Comparison of ENCODE assay signal across 19 cellular contexts in the genomic region with DNA sequence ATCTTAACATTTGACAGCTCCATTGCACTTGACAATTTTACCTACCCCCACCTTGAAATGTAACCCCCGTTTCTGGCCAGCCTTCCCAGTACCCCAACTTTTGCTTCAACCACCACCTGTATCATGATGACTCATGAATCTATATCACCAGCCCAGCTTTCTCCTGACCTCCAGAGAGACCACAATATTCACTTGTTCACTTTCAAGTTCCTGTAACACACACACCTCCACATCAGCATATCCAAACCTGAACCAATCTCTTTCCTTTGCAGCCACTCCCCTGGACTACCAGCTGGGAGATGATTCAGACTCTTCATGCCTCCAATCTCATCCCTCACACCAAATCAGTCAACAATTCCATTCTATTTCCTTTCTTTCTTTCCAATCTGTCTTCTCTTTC. TPM values are rescaled to one million over a fixed set of nuclear protein-coding genes. Genes with fewer than 3 reads are reported as not detected.
DNase-seq lines count a peak whose midpoint lies in the region; FAIRE-seq and TF ChIP-seq lines count a peak whose summit lies in the region.
"Had no signal": no experiment of that assay in that cellular context is flagged by ENCODE, and none has a peak within 500 bp of the region (broad histone marks: within the 10 kb centered on the region; RNA-seq: fewer than 3 reads in every experiment).

No MANE protein-coding gene starts in this region.

- no peak for DNase-seq in T-helper 1 cell
- DNase-seq in activated T-helper 2 cell treated with anti-CD3 and anti-CD28 coated beads, Interferon-gamma antibody, Interleukin-2, Interleukin-4, amounts not matched to agents 10 μg/mL and 5 μg/mL and 100 μg/mL, durations not matched to agents 14 hours and 24 hours and 36 hours (ENCODE audit: low spot score): no peak
- DNase-seq in keratinocyte (ENCODE audit: low read depth, low spot score): no peak
- no peak for DNase-seq in osteoblast (ENCODE audit: insufficient read length, low spot score, missing footprints)
- no peak for DNase-seq in KG1 (lab: John Stamatoyannopoulos, UW)
- no peak for DNase-seq in DMS79 treated with DMSO at 0.1 percent for 48 hours (lab: John Stamatoyannopoulos, UW)
- DNase-seq: activated CD4-positive, alpha-beta T cell treated with anti-CD3 and anti-CD28 coated beads for 1 hour; activated effector memory CD4-positive, alpha-beta T cell treated with Interleukin-2 at 50 U/mL for 16 hours; CD4-positive, alpha-beta T cell; effector memory CD8-positive, alpha-beta T cell; foreskin melanocyte; lower lobe of right lung; natural killer cell; NCI-H1694; NCI-H524 treated with DMSO at 0.1 percent for 48 hours; Peyer's patch had no signal

- H3K4me1 ChIP-seq in HEK293 (ENCODE audit: control insufficient read depth, insufficient read depth, low read length) (no peaks in the 10 kb centered on the region), keratinocyte (ENCODE audit: control insufficient read depth, extremely low read depth, insufficient read depth, low read length) (peaks cover 6% of the 10 kb centered on the region), osteoblast (ENCODE audit: insufficient read depth, low read length) (no peaks in the 10 kb centered on the region)
- H3K4me1 ChIP-seq: Peyer's patch had no signal

- H3K4me3 ChIP-seq in HEK293 (ENCODE audit: low read depth, low read length): no peak overlapping the region
- no peak overlapping the region for H3K4me3 ChIP-seq in keratinocyte (ENCODE audit: control insufficient read depth in 2 of 3, extremely low read depth in 1 of 3, insufficient read depth in 2 of 3, low read depth in 1 of 3, low read length in 3 of 3)
- no peak overlapping the region for H3K4me3 ChIP-seq in osteoblast (ENCODE audit: insufficient read depth, low read length)
- H3K4me3 ChIP-seq: lower lobe of right lung, Peyer's patch had no signal

- dilution Hi-C loops in keratinocyte (cut with MboI; ENCODE audit: extremely low pct_ligation_motif_present, low sequenced_read_pairs): no loop called here

- H3K4me3 Mint-ChIP-seq in T-helper 1 cell treated with Interleukin-12 subunit alpha and Interleukin-12 subunit beta and Interleukin-4 antibody, amounts not matched to agents 30 μg/mL and 1 μg/mL, for 36 hours: peak overlapping the region; percentile 1
- no peak overlapping the region for H3K4me3 Mint-ChIP-seq in activated T-helper 2 cell treated with anti-CD3 and anti-CD28 coated beads, Interferon-gamma antibody, Interleukin-2, Interleukin-4, amounts not matched to agents 10 μg/mL and 5 μg/mL and 100 μg/mL, durations not matched to agents 14 hours and 24 hours and 36 hours (ENCODE audit: low read depth)
- H3K4me3 Mint-ChIP-seq: CD4-positive, alpha-beta T cell; effector memory CD8-positive, alpha-beta T cell; natural killer cell had no signal

- POLR2A ChIA-PET in HEK293 (lab: Yijun Ruan, JAX): interaction anchor here (0.6 to 1.0 kb wide), 2 partner anchors 8 to 257 kb away, joined by 3 to 5 read pairs; a partner anchor contains a TSS

- H3K27me3 ChIP-seq in keratinocyte (ENCODE audit: control insufficient read depth, extremely low read depth, insufficient read depth, low read length) (no peaks in the 10 kb centered on the region), osteoblast (ENCODE audit: insufficient read depth, low read length) (no peaks in the 10 kb centered on the region)
- H3K27me3 ChIP-seq: Peyer's patch had no signal

- H3K36me3 ChIP-seq in HEK293 (ENCODE audit: control insufficient read depth in 2 of 2, insufficient read depth in 1 of 2, low read length in 2 of 2) (peaks cover 75 to 95% of the 10 kb centered on the region in 2 experiments), keratinocyte (ENCODE audit: control insufficient read depth in 2 of 2, extremely low read depth in 1 of 2, insufficient read depth in 2 of 2, low read length in 2 of 2) (peaks cover 26 to 36% of the 10 kb centered on the region in 2 experiments), osteoblast (ENCODE audit: insufficient read depth, low read length) (peaks cover 59% of the 10 kb centered on the region)

- H3K36me3 Mint-ChIP-seq in T-helper 1 cell treated with Interleukin-12 subunit alpha and Interleukin-12 subunit beta and Interleukin-4 antibody, amounts not matched to agents 30 μg/mL and 1 μg/mL, for 36 hours (ENCODE audit: low read depth): peaks cover 65% of the 10 kb centered on the region
- peaks cover 68% of the 10 kb centered on the region for H3K36me3 Mint-ChIP-seq in activated T-helper 2 cell treated with anti-CD3 and anti-CD28 coated beads, Interferon-gamma antibody, Interleukin-2, Interleukin-4, amounts not matched to agents 10 μg/mL and 5 μg/mL and 100 μg/mL, durations not matched to agents 14 hours and 24 hours and 36 hours (ENCODE audit: low read depth)

- H3K9ac ChIP-seq in keratinocyte (ENCODE audit: control insufficient read depth, extremely low read depth, insufficient read depth, low read length): no peak overlapping the region

- peaks cover 42% of the 10 kb centered on the region for H3K4me1 Mint-ChIP-seq in T-helper 1 cell treated with Interleukin-12 subunit alpha and Interleukin-12 subunit beta and Interleukin-4 antibody, amounts not matched to agents 30 μg/mL and 1 μg/mL, for 36 hours (ENCODE audit: low read depth)
- peaks cover 24% of the 10 kb centered on the region for H3K4me1 Mint-ChIP-seq in activated T-helper 2 cell treated with anti-CD3 and anti-CD28 coated beads, Interferon-gamma antibody, Interleukin-2, Interleukin-4, amounts not matched to agents 10 μg/mL and 5 μg/mL and 100 μg/mL, durations not matched to agents 14 hours and 24 hours and 36 hours (ENCODE audit: low read depth)

- H3K27me3 Mint-ChIP-seq in T-helper 1 cell treated with Interleukin-12 subunit alpha and Interleukin-12 subunit beta and Interleukin-4 antibody, amounts not matched to agents 30 μg/mL and 1 μg/mL, for 36 hours (ENCODE audit: low read depth): no peaks in the 10 kb centered on the region
- no peaks in the 10 kb centered on the region for H3K27me3 Mint-ChIP-seq in activated T-helper 2 cell treated with anti-CD3 and anti-CD28 coated beads, Interferon-gamma antibody, Interleukin-2, Interleukin-4, amounts not matched to agents 10 μg/mL and 5 μg/mL and 100 μg/mL, durations not matched to agents 14 hours and 24 hours and 36 hours (ENCODE audit: low read depth)
- H3K27me3 Mint-ChIP-seq: CD4-positive, alpha-beta T cell; effector memory CD8-positive, alpha-beta T cell had no signal

- TF ChIP-seq CTCF in HEK293 (tag by site-specific recombination; IDR thresholded peaks at IDR 0.05) (no peak), keratinocyte (optimal IDR thresholded peaks at IDR 0.05 in 1 of 3, IDR thresholded peaks at IDR 0.05 in 1 of 3, conservative IDR thresholded peaks at IDR 0.05 in 1 of 3; ENCODE audit: extremely low read depth in 1 of 3, insufficient read depth in 2 of 3, low read length in 3 of 3) (no peak), osteoblast (IDR thresholded peaks at IDR 0.05; ENCODE audit: extremely low read depth, low read depth, low read length) (no peak)

- intact Hi-C loops in activated T-helper 2 cell treated with anti-CD3 and anti-CD28 coated beads, Interferon-gamma antibody, Interleukin-2, Interleukin-4, amounts not matched to agents 10 μg/mL and 5 μg/mL and 100 μg/mL, durations not matched to agents 14 hours and 24 hours and 36 hours (cut with micrococcal nuclease): no loop called here

- H2AFZ ChIP-seq in keratinocyte (ENCODE audit: control insufficient read depth, low read length): no peak overlapping the region
- no peak overlapping the region for H2AFZ ChIP-seq in osteoblast (ENCODE audit: low read length)

- H3K79me2 ChIP-seq in keratinocyte (ENCODE audit: control insufficient read depth, insufficient read depth, low read length): peaks cover 42% of the 10 kb centered on the region
- peaks cover 61% of the 10 kb centered on the region for H3K79me2 ChIP-seq in osteoblast (ENCODE audit: insufficient read depth, low read length)

- CTCF ChIA-PET in HEK293 (lab: Yijun Ruan, JAX): interaction anchor here (0.6 to 1.2 kb wide), 2 partner anchors 57 to 130 kb away, joined by 4 read pairs; no protein-coding TSS in a partner anchor

- no peaks in the 10 kb centered on the region for H3K9me3 Mint-ChIP-seq in T-helper 1 cell treated with Interleukin-12 subunit alpha and Interleukin-12 subunit beta and Interleukin-4 antibody, amounts not matched to agents 30 μg/mL and 1 μg/mL, for 36 hours
- no peaks in the 10 kb centered on the region for H3K9me3 Mint-ChIP-seq in activated T-helper 2 cell treated with anti-CD3 and anti-CD28 coated beads, Interferon-gamma antibody, Interleukin-2, Interleukin-4, amounts not matched to agents 10 μg/mL and 5 μg/mL and 100 μg/mL, durations not matched to agents 14 hours and 24 hours and 36 hours
- H3K9me3 Mint-ChIP-seq: CD4-positive, alpha-beta T cell; effector memory CD8-positive, alpha-beta T cell; natural killer cell had no signal

- no peak overlapping the region for H3K4me2 ChIP-seq in keratinocyte (ENCODE audit: control insufficient read depth, extremely low read depth, insufficient read depth, low read depth, low read length)
- H3K4me2 ChIP-seq in osteoblast (ENCODE audit: insufficient read depth, low read length): no peak overlapping the region

- H3K9me1 ChIP-seq in keratinocyte (ENCODE audit: control insufficient read depth, extremely low read depth, insufficient read depth, low read length): peaks cover 3% of the 10 kb centered on the region

- H3K27ac ChIP-seq in HEK293 (ENCODE audit: extremely low read depth, low read depth, low read length) (no peak overlapping the region), keratinocyte (ENCODE audit: control insufficient read depth, insufficient read depth, low read length) (no peak overlapping the region), osteoblast (ENCODE audit: low read depth, low read length) (no peak overlapping the region)
- H3K27ac ChIP-seq: 22Rv1, lower lobe of right lung, Peyer's patch had no signal

- H3K27ac Mint-ChIP-seq in T-helper 1 cell treated with Interleukin-12 subunit alpha and Interleukin-12 subunit beta and Interleukin-4 antibody, amounts not matched to agents 30 μg/mL and 1 μg/mL, for 36 hours: no peak overlapping the region
- peak overlapping the region; percentile 20 for H3K27ac Mint-ChIP-seq in activated T-helper 2 cell treated with anti-CD3 and anti-CD28 coated beads, Interferon-gamma antibody, Interleukin-2, Interleukin-4, amounts not matched to agents 10 μg/mL and 5 μg/mL and 100 μg/mL, durations not matched to agents 14 hours and 24 hours and 36 hours
- H3K27ac Mint-ChIP-seq: CD4-positive, alpha-beta T cell had no signal

- H3K9me3 ChIP-seq in HEK293 (ENCODE audit: control insufficient read depth, insufficient read depth, low read depth, low read length) (no peaks in the 10 kb centered on the region), keratinocyte (ENCODE audit: control insufficient read depth, low read depth, low read length) (no peaks in the 10 kb centered on the region), osteoblast (ENCODE audit: low read depth, low read length) (no peaks in the 10 kb centered on the region)
- H3K9me3 ChIP-seq: lower lobe of right lung, Peyer's patch had no signal

- peak; percentile 41 for FAIRE-seq in keratinocyte (lab: Jason Lieb, UNC)

- H4K20me1 ChIP-seq in keratinocyte (ENCODE audit: control insufficient read depth, extremely low read depth, insufficient read depth, low read length) (no peaks in the 10 kb centered on the region), osteoblast (ENCODE audit: insufficient read depth, low read length) (peaks cover 18% of the 10 kb centered on the region)

RNA-seq across cellular contexts. Expression of a gene that starts 8.0 kb away (rescaled TPM):
- 33.5 and 43.0 TPM in 2 replicates for total RNA-seq in activated T-helper 2 cell treated with anti-CD3 and anti-CD28 coated beads, Interferon-gamma antibody, Interleukin-2, Interleukin-4, amounts not matched to agents 10 μg/mL and 5 μg/mL and 100 μg/mL, durations not matched to agents 14 hours and 24 hours and 36 hours
- 3.6 to 6.3 TPM (median 4.0 TPM) in 3 replicates for polyA plus RNA-seq in keratinocyte
- 12.8 TPM for polyA plus RNA-seq in keratinocyte (2011; ENCODE audit: low read depth)
- polyA plus RNA-seq in keratinocyte (2011; cell fraction: cytosol; rRNA removed): 7.7 and 14.3 TPM in 2 replicates
- polyA plus RNA-seq in keratinocyte (2011; cell fraction: nucleus; rRNA removed): 34.9 and 58.3 TPM in 2 replicates
- 14.4 and 20.5 TPM in 2 replicates for polyA plus RNA-seq in keratinocyte (2012; ENCODE audit: low replicate concordance)
- polyA minus RNA-seq in keratinocyte: 18.3 to 129 TPM (median 29.6 TPM) in 3 replicates
- 11.5 TPM for polyA minus RNA-seq in keratinocyte (2011; cell fraction: cytosol; rRNA and poly(A)+ RNA removed)
- 26.1 and 61.7 TPM in 2 replicates for polyA minus RNA-seq in keratinocyte (2011; cell fraction: nucleus; rRNA and poly(A)+ RNA removed)
- total RNA-seq in osteoblast: 35.9 and 42.7 TPM in 2 replicates

RNA-seq across cellular contexts. Expression of a gene that starts 8.2 kb away (rescaled TPM):
- 17.3 and 18.4 TPM in 2 replicates for total RNA-seq in activated T-helper 2 cell treated with anti-CD3 and anti-CD28 coated beads, Interferon-gamma antibody, Interleukin-2, Interleukin-4, amounts not matched to agents 10 μg/mL and 5 μg/mL and 100 μg/mL, durations not matched to agents 14 hours and 24 hours and 36 hours
- 13.1 to 18.7 TPM (median 17.7 TPM) in 3 replicates for polyA plus RNA-seq in keratinocyte
- 6.3 TPM for polyA plus RNA-seq in keratinocyte (2011; ENCODE audit: low read depth)
- 10.5 and 10.8 TPM in 2 replicates for polyA plus RNA-seq in keratinocyte (2011; cell fraction: cytosol; rRNA removed)
- polyA plus RNA-seq in keratinocyte (2011; cell fraction: nucleus; rRNA removed): 4.8 and 7.3 TPM in 2 replicates
- polyA plus RNA-seq in keratinocyte (2012; ENCODE audit: low replicate concordance): 6.3 and 16.1 TPM in 2 replicates
- 6.0 to 14.4 TPM (median 12.9 TPM) in 3 replicates for polyA minus RNA-seq in keratinocyte
- 15.0 TPM for polyA minus RNA-seq in keratinocyte (2011; cell fraction: cytosol; rRNA and poly(A)+ RNA removed)
- polyA minus RNA-seq in keratinocyte (2011; cell fraction: nucleus; rRNA and poly(A)+ RNA removed): 5.0 and 6.8 TPM in 2 replicates
- total RNA-seq in osteoblast: 20.6 and 22.4 TPM in 2 replicates

RNA-seq across cellular contexts. Expression of a gene that starts 40.7 kb away (rescaled TPM):
- total RNA-seq in activated T-helper 2 cell treated with anti-CD3 and anti-CD28 coated beads, Interferon-gamma antibody, Interleukin-2, Interleukin-4, amounts not matched to agents 10 μg/mL and 5 μg/mL and 100 μg/mL, durations not matched to agents 14 hours and 24 hours and 36 hours: 75.9 and 78.3 TPM in 2 replicates
- 12.2 to 24.7 TPM (median 17.1 TPM) in 3 replicates for polyA plus RNA-seq in keratinocyte
- polyA plus RNA-seq in keratinocyte (2011; ENCODE audit: low read depth): 19.6 TPM
- 15.6 and 20.4 TPM in 2 replicates for polyA plus RNA-seq in keratinocyte (2011; cell fraction: cytosol; rRNA removed)
- polyA plus RNA-seq in keratinocyte (2011; cell fraction: nucleus; rRNA removed): 33.0 and 34.5 TPM in 2 replicates
- polyA plus RNA-seq in keratinocyte (2012; ENCODE audit: low replicate concordance): 25.0 and 39.6 TPM in 2 replicates
- 15.6 to 32.3 TPM (median 15.8 TPM) in 3 replicates for polyA minus RNA-seq in keratinocyte
- polyA minus RNA-seq in keratinocyte (2011; cell fraction: cytosol; rRNA and poly(A)+ RNA removed): 21.9 TPM
- polyA minus RNA-seq in keratinocyte (2011; cell fraction: nucleus; rRNA and poly(A)+ RNA removed): 21.3 and 24.8 TPM in 2 replicates
- 37.7 and 42.0 TPM in 2 replicates for total RNA-seq in osteoblast

RNA-seq across cellular contexts. Expression of a gene that starts 41.7 kb away (rescaled TPM):
- 50.6 and 55.4 TPM in 2 replicates for total RNA-seq in activated T-helper 2 cell treated with anti-CD3 and anti-CD28 coated beads, Interferon-gamma antibody, Interleukin-2, Interleukin-4, amounts not matched to agents 10 μg/mL and 5 μg/mL and 100 μg/mL, durations not matched to agents 14 hours and 24 hours and 36 hours
- 16.4 to 39.4 TPM (median 20.1 TPM) in 3 replicates for polyA plus RNA-seq in keratinocyte
- polyA plus RNA-seq in keratinocyte (2011; ENCODE audit: low read depth): 9.3 TPM
- 10.8 and 18.2 TPM in 2 replicates for polyA plus RNA-seq in keratinocyte (2011; cell fraction: cytosol; rRNA removed)
- 125 and 176 TPM in 2 replicates for polyA plus RNA-seq in keratinocyte (2011; cell fraction: nucleus; rRNA removed)
- polyA plus RNA-seq in keratinocyte (2012; ENCODE audit: low replicate concordance): 15.7 and 19.4 TPM in 2 replicates
- 26.7 to 52.3 TPM (median 32.0 TPM) in 3 replicates for polyA minus RNA-seq in keratinocyte
- polyA minus RNA-seq in keratinocyte (2011; cell fraction: cytosol; rRNA and poly(A)+ RNA removed): 22.4 TPM
- polyA minus RNA-seq in keratinocyte (2011; cell fraction: nucleus; rRNA and poly(A)+ RNA removed): 24.4 and 27.1 TPM in 2 replicates
- 35.4 and 37.3 TPM in 2 replicates for total RNA-seq in osteoblast
